Comparison of ENCODE assay signal across 8 cellular contexts in genomic region chr19:11887618-11888531, GRCh38. TPM values are rescaled to one million over a fixed set of nuclear protein-coding genes. Genes with fewer than 3 reads are reported as not detected.
A peak's percentile ranks its signal among the peaks of the same experiment; 100 is the strongest.
DNase-seq lines count a peak whose midpoint lies in the region; ATAC-seq, FAIRE-seq and TF ChIP-seq lines count a peak whose summit lies in the region.

TSS of gene ZNF69 (plus strand) at chr19:11887782. CDS start at chr19:11887924, 142 bp downstream.

- H4K20me1 ChIP-seq in GM12878 (ENCODE audit: control insufficient read depth, insufficient read depth), result no peaks in the 10 kb centered on the region

- H3K4me2 ChIP-seq in GM12878 (ENCODE audit: control insufficient read depth, insufficient read depth), result peak within 1 kb of the TSS; percentile 79

- TF ChIP-seq CTCF in GM12872 (IDR thresholded peaks at IDR 0.05; ENCODE audit: insufficient read depth, low read depth, low read length) (0 out of 3 replicates have a peak, but pooled peaks have one; percentile 12), GM12878 (IDR thresholded peaks at IDR 0.05 in 2 of 3, conservative IDR thresholded peaks at IDR 0.05 in 1 of 3; ENCODE audit: control insufficient read depth in 2 of 3, extremely low read depth in 1 of 3, insufficient read depth in 1 of 3, low read depth in 3 of 3, low read length in 3 of 3) (no peak)

- SMC1A ChIA-PET in GM12878 (lab: Charles Lee; ENCODE audit: uncharacterized antibody, unreplicated experiment), result interaction anchor here (1.1 kb wide), 1 partner anchor 91 kb away, joined by 3 read pairs; no protein-coding TSS in a partner anchor

- TF ChIP-seq EP300 in GM12878 (IDR thresholded peaks at IDR 0.05; ENCODE audit: borderline replicate concordance in 1 of 2, control insufficient read depth in 1 of 2, low read depth in 2 of 2, low read length in 2 of 2), result no peak

- POLR2A ChIA-PET in GM12878 (lab: Charles Lee), result no interaction called here

- ATAC-seq in GM12878 (no peak), HG03378 (IDR thresholded peaks at IDR 0.05; ENCODE audit: unreplicated experiment) (no peak)

- H3K9ac ChIP-seq in GM12878 (ENCODE audit: control insufficient read depth, insufficient read depth, low read length), result peak within 1 kb of the TSS; percentile 47; the same call in 1 of the 2 replicates

- BruUV-seq in GM12878 (replicated peaks; lab: Mats Ljungman, UMichigan), result no TSS peak

- no peak for TF ChIP-seq RAD21 in GM12878 (IDR thresholded peaks at IDR 0.05; ENCODE audit: insufficient read depth, low read depth, low read length)

- RAD21 ChIA-PET in GM12878 (lab: Charles Lee; ENCODE audit: unreplicated experiment), result no interaction called here

- no peaks in the 10 kb centered on the region for H3K36me3 ChIP-seq in GM12878 (ENCODE audit: control insufficient read depth in 2 of 2, insufficient read depth in 2 of 2, low read length in 1 of 2)

- no peaks in the 10 kb centered on the region for H3K79me2 ChIP-seq in GM12878 (ENCODE audit: control insufficient read depth, insufficient read depth, low read length)

- H3K9me3 ChIP-seq in GM12878 (replicated peaks; ENCODE audit: control insufficient read depth, insufficient read depth, low read length), result no peaks in the 10 kb centered on the region; the same call in 2 of the 3 replicates

- no peaks in the 10 kb centered on the region for H3K27me3 ChIP-seq in GM12878 (replicated peaks in 1 of 2; ENCODE audit: control insufficient read depth in 2 of 2, insufficient read depth in 2 of 2, low read length in 1 of 2)

- H2AFZ ChIP-seq in GM12878 (ENCODE audit: control insufficient read depth, low read depth, low read length), result peak within 1 kb of the TSS; percentile 82

- intact Hi-C loops in GM12878 (cut with micrococcal nuclease; ENCODE audit: unreplicated experiment), result no loop called here

- no peak for TF ChIP-seq POLR2A in GM12878 (IDR thresholded peaks at IDR 0.05; ENCODE audit: low read depth, low read length)

- in situ Hi-C loops in GM12878 (cut with MboI), result no loop called here

- no peaks in the 10 kb centered on the region; the same call in 1 of the 2 replicates for H3K4me1 ChIP-seq in GM12878 (ENCODE audit: control insufficient read depth, insufficient read depth, low read length)

- WGBS in GM12878 (ENCODE audit: insufficient coverage, insufficient replicate concordance, low lambda C conversion rate, missing lambda C conversion rate), result 6% methylated on average over 56 of the region's 56 CpGs

- FAIRE-seq in GM12878 (lab: Jason Lieb, UNC) (no peak), urothelium cell line (lab: Jason Lieb, UNC) (no peak)

- CTCF ChIA-PET in GM12878 (lab: Yijun Ruan, JAX), result no interaction called here

- peak; percentile 60 for DNase-seq in M059J (ENCODE audit: low read depth)
- DNase-seq in T-helper 9 cell, result peak; percentile 30
- no peak for DNase-seq in GM12878 (ENCODE audit: low read depth, low spot score)
- peak; percentile 84 for DNase-seq in iPS DF 19.7 (ENCODE audit: low read depth, low spot score)
- DNase-seq in renal cortical epithelial cell (ENCODE audit: low read depth), result peak; percentile 68
- peak; percentile 77 for DNase-seq in urothelium cell line (ENCODE audit: low spot score)

- H3K4me3 ChIP-seq in GM12878, result peak within 1 kb of the TSS; percentile 68

- peak within 1 kb of the TSS; percentile 42; the same call in 1 of the 2 replicates for H3K27ac ChIP-seq in GM12878 (ENCODE audit: control insufficient read depth, insufficient read depth)

TF ChIP-seq in GM12878, 131 proteins besides CTCF, POLR2A, EP300 and RAD21 (continues in another document):
- TF ChIP-seq LARP7 (IDR thresholded peaks at IDR 0.05) (0 out of 2 replicates have a peak, but pooled peaks have one; percentile 43), NR2F1 (conservative IDR thresholded peaks at IDR 0.05) (no peak), HSF1 (IDR thresholded peaks at IDR 0.05; ENCODE audit: low read depth, low read length) (no peak), MEF2A (IDR thresholded peaks at IDR 0.05; ENCODE audit: insufficient read depth, low read depth, low read length) (no peak), HDGF (IDR thresholded peaks at IDR 0.05) (no peak), DPF2 (IDR thresholded peaks at IDR 0.05) (no peak), RUNX3 (IDR thresholded peaks at IDR 0.05; ENCODE audit: low read length) (0 out of 2 replicates have a peak, but pooled peaks have one; percentile 29)
- TF ChIP-seq, protein P1, sequence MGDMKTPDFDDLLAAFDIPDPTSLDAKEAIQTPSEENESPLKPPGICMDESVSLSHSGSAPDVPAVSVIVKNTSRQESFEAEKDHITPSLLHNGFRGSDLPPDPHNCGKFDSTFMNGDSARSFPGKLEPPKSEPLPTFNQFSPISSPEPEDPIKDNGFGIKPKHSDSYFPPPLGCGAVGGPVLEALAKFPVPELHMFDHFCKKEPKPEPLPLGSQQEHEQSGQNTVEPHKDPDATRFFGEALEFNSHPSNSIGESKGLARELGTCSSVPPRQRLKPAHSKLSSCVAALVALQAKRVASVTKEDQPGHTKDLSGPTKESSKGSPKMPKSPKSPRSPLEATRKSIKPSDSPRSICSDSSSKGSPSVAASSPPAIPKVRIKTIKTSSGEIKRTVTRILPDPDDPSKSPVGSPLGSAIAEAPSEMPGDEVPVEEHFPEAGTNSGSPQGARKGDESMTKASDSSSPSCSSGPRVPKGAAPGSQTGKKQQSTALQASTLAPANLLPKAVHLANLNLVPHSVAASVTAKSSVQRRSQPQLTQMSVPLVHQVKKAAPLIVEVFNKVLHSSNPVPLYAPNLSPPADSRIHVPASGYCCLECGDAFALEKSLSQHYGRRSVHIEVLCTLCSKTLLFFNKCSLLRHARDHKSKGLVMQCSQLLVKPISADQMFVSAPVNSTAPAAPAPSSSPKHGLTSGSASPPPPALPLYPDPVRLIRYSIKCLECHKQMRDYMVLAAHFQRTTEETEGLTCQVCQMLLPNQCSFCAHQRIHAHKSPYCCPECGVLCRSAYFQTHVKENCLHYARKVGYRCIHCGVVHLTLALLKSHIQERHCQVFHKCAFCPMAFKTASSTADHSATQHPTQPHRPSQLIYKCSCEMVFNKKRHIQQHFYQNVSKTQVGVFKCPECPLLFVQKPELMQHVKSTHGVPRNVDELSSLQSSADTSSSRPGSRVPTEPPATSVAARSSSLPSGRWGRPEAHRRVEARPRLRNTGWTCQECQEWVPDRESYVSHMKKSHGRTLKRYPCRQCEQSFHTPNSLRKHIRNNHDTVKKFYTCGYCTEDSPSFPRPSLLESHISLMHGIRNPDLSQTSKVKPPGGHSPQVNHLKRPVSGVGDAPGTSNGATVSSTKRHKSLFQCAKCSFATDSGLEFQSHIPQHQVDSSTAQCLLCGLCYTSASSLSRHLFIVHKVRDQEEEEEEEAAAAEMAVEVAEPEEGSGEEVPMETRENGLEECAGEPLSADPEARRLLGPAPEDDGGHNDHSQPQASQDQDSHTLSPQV (IDR thresholded peaks at IDR 0.05), result no peak

RNA-seq across cellular contexts. Expression of gene ZNF69, which starts in this region (rescaled TPM):
- total RNA-seq in M059J (2014; rRNA removed; shearing (Covaris generic)), result 1.1 and 5.4 TPM in 2 replicates
- total RNA-seq in GM12878 (2013; cell fraction: nucleolus; rRNA removed), result 0.54 and 0.59 TPM in 2 replicates
- 0.51 and 0.65 TPM in 2 replicates for total RNA-seq in GM12878 (2014; rRNA removed)
- total RNA-seq in GM12878 (2014; rRNA removed; fragmentation: Illumina TruSeq; extraction: Trizol), result 0.63 and 0.78 TPM in 2 replicates
- 0.37 and 0.38 TPM in 2 replicates for total RNA-seq in GM12878 (2021)
- polyA plus RNA-seq in GM12878 (2011; ENCODE audit: low read depth), result 0.35 TPM
- polyA plus RNA-seq in GM12878 (2011; rRNA removed), result 0.12 and 0.15 TPM in 2 replicates
- polyA plus RNA-seq in GM12878 (2011; cell fraction: cytosol; rRNA removed), result 0.09 and 0.12 TPM in 2 replicates
- 0.09 TPM in 1 of 2 replicates, not detected in the other for polyA plus RNA-seq in GM12878 (2011; cell fraction: nucleus; rRNA removed)
- 0.87 and 1.3 TPM in 2 replicates for polyA plus RNA-seq in GM12878 (2012)
- polyA plus RNA-seq in GM12878 (2014; fragmentation: Illumina TruSeq; extraction: Trizol), result 0.28 and 0.44 TPM in 2 replicates
- under 1 TPM; 0.33 to 0.48 TPM for polyA plus RNA-seq in GM12878 (2014; fragmentation: Nextera tagmentation; extraction: Ambion mirVana)
- polyA plus RNA-seq in GM12878 (2014; rRNA removed), result 0.25 and 0.58 TPM in 2 replicates
- polyA plus RNA-seq in GM12878 (2016; fragmentation: Nextera tagmentation; extraction: Ambion mirVana), result under 1 TPM; 0.50 to 0.63 TPM
- 0.15 and 0.51 TPM in 2 replicates for polyA minus RNA-seq in GM12878 (2011; rRNA and poly(A)+ RNA removed)
- polyA minus RNA-seq in GM12878 (2011; cell fraction: cytosol; rRNA and poly(A)+ RNA removed), result not detected in 2 replicates
- 0.12 TPM in 1 of 2 replicates, not detected in the other for polyA minus RNA-seq in GM12878 (2011; cell fraction: nucleus; rRNA and poly(A)+ RNA removed)
- total RNA-seq in renal cortical epithelial cell, result 20.7 and 43.7 TPM in 2 replicates
